ENCODE assay signal across 1 cellular context in genomic region chr6:161682982-161683381, GRCh38.
TF ChIP-seq lines count a peak whose summit lies in the region.

No MANE protein-coding gene starts in this region.

TF ChIP-seq in GM23338, 12 proteins besides CTCF, POLR2A, EP300 and RAD21 (continued from another document):
- TF ChIP-seq ZNF462 (CRISPR knock-in tag; IDR thresholded peaks at IDR 0.05) (no peak), CREB1 (CRISPR knock-in tag; IDR thresholded peaks at IDR 0.05; ENCODE audit: low read depth) (no peak), POLR2AphosphoS5 (IDR thresholded peaks at IDR 0.05; ENCODE audit: low read depth) (no peak), JUNB (IDR thresholded peaks at IDR 0.05; ENCODE audit: unreplicated experiment) (no peak), ZNF331 (CRISPR knock-in tag; IDR thresholded peaks at IDR 0.05; ENCODE audit: low read depth) (no peak), ZNF114 (CRISPR knock-in tag; IDR thresholded peaks at IDR 0.05) (no peak), EZH2 (IDR thresholded peaks at IDR 0.05; ENCODE audit: low read depth, unreplicated experiment) (no peak), NANOG (IDR thresholded peaks at IDR 0.05; ENCODE audit: borderline replicate concordance) (no peak), EZH2phosphoT487 (IDR thresholded peaks at IDR 0.05; ENCODE audit: unreplicated experiment) (no peak)
- TF ChIP-seq, protein P1, sequence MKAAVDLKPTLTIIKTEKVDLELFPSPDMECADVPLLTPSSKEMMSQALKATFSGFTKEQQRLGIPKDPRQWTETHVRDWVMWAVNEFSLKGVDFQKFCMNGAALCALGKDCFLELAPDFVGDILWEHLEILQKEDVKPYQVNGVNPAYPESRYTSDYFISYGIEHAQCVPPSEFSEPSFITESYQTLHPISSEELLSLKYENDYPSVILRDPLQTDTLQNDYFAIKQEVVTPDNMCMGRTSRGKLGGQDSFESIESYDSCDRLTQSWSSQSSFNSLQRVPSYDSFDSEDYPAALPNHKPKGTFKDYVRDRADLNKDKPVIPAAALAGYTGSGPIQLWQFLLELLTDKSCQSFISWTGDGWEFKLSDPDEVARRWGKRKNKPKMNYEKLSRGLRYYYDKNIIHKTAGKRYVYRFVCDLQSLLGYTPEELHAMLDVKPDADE (IDR thresholded peaks at IDR 0.05), result no peak
